10 cellular contexts compared by ENCODE assay signal in the genomic region with DNA sequence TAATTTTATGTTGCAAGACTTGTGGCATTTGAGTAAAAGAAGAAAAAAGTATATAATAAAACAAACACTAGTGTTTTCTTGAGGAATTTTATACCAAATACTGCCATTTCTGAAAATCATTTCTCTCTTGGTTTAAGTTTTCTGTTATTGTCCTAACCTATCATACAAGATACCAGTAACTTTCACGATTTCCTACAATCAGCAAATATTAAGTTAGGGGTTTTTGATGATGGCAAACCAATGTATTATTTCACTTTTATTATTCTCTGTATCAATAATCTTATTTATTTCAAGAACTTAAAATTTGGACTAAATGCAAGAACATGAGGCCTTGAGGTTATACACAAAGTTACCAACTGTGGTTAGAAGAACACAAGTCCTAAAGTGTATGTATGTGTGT.
"Had no signal": no experiment of that assay in that cellular context is flagged by ENCODE, and none has a peak within 500 bp of the region (broad histone marks: within the 10 kb centered on the region; RNA-seq: fewer than 3 reads in every experiment).

No MANE protein-coding gene starts in this region.

- ATAC-seq: HCT116 had no signal

- H3K36me3 ChIP-seq: HAP-1 had no signal

- H3K9ac ChIP-seq: GM23248 had no signal

- H3K27ac Mint-ChIP-seq: HFFc6, IgD-negative memory B cell had no signal

- H3K9me3 Mint-ChIP-seq: HFFc6 had no signal

- H3K9me3 ChIP-seq: HAP-1 had no signal

- H3K4me3 ChIP-seq: GM23248, HAP-1 had no signal

- H2AFZ ChIP-seq: GM23248 had no signal

- H3K36me3 Mint-ChIP-seq: IgD-negative memory B cell had no signal

- DNase-seq: GM23248, GOT3, H7, HFFc6, Kasumi-1, KG1 had no signal

- H3K27ac ChIP-seq: GM23248, HL-60 had no signal

- H3K4me3 Mint-ChIP-seq: HFFc6, IgD-negative memory B cell had no signal
